Comparison of ENCODE assay signal across 1 cellular context in the genomic region with DNA sequence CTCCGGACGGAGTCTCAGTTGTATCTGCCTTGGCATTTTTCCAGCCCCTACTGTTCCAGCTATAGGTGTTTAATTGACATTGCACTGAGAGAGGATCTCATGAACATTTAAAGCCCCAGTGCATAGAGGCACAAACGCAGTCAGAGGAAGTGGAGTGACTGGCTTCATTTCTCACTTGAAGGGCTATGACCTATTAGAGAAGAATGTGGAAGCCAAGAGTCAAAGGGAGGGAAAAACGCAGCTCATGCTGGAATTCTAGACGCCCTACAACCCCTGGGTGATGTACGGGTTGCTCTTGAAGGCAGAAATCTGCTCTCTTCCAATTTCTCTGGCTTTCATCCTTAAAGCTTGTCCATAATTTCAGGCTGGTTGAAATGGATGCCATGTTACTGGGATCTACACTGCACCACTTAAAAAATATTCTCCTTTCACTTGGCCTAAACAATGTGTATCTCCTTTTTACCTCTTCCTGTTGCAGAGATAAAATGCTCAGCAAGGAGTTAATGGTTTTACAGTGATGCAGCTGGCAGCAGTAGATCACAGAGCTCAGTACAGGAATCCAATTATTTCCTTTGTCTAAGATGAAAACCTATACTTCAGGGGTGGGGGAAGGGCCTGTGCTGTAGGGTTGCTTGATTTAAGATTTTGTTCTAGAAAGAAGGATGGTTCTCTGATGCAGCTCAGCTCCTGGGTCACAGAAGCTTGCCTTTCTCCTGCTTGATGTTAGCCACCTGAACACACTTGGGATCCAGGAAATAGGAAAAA.
TF ChIP-seq lines count a peak whose summit lies in the region.

No MANE protein-coding gene starts in this region.

TF ChIP-seq in GM23338, 12 proteins besides CTCF, POLR2A, EP300 and RAD21 (continued from another document):
- TF ChIP-seq, protein P1, sequence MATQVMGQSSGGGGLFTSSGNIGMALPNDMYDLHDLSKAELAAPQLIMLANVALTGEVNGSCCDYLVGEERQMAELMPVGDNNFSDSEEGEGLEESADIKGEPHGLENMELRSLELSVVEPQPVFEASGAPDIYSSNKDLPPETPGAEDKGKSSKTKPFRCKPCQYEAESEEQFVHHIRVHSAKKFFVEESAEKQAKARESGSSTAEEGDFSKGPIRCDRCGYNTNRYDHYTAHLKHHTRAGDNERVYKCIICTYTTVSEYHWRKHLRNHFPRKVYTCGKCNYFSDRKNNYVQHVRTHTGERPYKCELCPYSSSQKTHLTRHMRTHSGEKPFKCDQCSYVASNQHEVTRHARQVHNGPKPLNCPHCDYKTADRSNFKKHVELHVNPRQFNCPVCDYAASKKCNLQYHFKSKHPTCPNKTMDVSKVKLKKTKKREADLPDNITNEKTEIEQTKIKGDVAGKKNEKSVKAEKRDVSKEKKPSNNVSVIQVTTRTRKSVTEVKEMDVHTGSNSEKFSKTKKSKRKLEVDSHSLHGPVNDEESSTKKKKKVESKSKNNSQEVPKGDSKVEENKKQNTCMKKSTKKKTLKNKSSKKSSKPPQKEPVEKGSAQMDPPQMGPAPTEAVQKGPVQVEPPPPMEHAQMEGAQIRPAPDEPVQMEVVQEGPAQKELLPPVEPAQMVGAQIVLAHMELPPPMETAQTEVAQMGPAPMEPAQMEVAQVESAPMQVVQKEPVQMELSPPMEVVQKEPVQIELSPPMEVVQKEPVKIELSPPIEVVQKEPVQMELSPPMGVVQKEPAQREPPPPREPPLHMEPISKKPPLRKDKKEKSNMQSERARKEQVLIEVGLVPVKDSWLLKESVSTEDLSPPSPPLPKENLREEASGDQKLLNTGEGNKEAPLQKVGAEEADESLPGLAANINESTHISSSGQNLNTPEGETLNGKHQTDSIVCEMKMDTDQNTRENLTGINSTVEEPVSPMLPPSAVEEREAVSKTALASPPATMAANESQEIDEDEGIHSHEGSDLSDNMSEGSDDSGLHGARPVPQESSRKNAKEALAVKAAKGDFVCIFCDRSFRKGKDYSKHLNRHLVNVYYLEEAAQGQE (IDR thresholded peaks at IDR 0.05; ENCODE audit: unreplicated experiment) = no peak
- TF ChIP-seq, protein P2, sequence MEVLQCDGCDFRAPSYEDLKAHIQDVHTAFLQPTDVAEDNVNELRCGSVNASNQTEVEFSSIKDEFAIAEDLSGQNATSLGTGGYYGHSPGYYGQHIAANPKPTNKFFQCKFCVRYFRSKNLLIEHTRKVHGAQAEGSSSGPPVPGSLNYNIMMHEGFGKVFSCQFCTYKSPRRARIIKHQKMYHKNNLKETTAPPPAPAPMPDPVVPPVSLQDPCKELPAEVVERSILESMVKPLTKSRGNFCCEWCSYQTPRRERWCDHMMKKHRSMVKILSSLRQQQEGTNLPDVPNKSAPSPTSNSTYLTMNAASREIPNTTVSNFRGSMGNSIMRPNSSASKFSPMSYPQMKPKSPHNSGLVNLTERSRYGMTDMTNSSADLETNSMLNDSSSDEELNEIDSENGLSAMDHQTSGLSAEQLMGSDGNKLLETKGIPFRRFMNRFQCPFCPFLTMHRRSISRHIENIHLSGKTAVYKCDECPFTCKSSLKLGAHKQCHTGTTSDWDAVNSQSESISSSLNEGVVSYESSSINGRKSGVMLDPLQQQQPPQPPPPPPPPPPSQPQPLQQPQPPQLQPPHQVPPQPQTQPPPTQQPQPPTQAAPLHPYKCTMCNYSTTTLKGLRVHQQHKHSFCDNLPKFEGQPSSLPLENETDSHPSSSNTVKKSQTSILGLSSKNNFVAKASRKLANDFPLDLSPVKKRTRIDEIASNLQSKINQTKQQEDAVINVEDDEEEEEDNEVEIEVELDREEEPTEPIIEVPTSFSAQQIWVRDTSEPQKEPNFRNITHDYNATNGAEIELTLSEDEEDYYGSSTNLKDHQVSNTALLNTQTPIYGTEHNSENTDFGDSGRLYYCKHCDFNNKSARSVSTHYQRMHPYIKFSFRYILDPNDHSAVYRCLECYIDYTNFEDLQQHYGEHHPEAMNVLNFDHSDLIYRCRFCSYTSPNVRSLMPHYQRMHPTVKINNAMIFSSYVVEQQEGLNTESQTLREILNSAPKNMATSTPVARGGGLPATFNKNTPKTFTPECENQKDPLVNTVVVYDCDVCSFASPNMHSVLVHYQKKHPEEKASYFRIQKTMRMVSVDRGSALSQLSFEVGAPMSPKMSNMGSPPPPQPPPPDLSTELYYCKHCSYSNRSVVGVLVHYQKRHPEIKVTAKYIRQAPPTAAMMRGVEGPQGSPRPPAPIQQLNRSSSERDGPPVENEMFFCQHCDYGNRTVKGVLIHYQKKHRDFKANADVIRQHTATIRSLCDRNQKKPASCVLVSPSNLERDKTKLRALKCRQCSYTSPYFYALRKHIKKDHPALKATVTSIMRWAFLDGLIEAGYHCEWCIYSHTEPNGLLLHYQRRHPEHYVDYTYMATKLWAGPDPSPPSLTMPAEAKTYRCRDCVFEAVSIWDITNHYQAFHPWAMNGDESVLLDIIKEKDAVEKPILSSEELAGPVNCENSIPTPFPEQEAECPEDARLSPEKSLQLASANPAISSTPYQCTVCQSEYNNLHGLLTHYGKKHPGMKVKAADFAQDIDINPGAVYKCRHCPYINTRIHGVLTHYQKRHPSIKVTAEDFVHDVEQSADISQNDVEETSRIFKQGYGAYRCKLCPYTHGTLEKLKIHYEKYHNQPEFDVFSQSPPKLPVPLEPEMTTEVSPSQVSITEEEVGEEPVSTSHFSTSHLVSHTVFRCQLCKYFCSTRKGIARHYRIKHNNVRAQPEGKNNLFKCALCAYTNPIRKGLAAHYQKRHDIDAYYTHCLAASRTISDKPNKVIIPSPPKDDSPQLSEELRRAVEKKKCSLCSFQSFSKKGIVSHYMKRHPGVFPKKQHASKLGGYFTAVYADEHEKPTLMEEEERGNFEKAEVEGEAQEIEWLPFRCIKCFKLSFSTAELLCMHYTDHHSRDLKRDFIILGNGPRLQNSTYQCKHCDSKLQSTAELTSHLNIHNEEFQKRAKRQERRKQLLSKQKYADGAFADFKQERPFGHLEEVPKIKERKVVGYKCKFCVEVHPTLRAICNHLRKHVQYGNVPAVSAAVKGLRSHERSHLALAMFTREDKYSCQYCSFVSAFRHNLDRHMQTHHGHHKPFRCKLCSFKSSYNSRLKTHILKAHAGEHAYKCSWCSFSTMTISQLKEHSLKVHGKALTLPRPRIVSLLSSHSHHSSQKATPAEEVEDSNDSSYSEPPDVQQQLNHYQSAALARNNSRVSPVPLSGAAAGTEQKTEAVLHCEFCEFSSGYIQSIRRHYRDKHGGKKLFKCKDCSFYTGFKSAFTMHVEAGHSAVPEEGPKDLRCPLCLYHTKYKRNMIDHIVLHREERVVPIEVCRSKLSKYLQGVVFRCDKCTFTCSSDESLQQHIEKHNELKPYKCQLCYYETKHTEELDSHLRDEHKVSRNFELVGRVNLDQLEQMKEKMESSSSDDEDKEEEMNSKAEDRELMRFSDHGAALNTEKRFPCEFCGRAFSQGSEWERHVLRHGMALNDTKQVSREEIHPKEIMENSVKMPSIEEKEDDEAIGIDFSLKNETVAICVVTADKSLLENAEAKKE (CRISPR knock-in tag; IDR thresholded peaks at IDR 0.05) = no peak
- TF ChIP-seq ZNF114 (CRISPR knock-in tag; IDR thresholded peaks at IDR 0.05) (no peak), CREB1 (CRISPR knock-in tag; IDR thresholded peaks at IDR 0.05; ENCODE audit: low read depth) (no peak)
